20 cellular contexts compared by ENCODE assay signal in the genomic region with DNA sequence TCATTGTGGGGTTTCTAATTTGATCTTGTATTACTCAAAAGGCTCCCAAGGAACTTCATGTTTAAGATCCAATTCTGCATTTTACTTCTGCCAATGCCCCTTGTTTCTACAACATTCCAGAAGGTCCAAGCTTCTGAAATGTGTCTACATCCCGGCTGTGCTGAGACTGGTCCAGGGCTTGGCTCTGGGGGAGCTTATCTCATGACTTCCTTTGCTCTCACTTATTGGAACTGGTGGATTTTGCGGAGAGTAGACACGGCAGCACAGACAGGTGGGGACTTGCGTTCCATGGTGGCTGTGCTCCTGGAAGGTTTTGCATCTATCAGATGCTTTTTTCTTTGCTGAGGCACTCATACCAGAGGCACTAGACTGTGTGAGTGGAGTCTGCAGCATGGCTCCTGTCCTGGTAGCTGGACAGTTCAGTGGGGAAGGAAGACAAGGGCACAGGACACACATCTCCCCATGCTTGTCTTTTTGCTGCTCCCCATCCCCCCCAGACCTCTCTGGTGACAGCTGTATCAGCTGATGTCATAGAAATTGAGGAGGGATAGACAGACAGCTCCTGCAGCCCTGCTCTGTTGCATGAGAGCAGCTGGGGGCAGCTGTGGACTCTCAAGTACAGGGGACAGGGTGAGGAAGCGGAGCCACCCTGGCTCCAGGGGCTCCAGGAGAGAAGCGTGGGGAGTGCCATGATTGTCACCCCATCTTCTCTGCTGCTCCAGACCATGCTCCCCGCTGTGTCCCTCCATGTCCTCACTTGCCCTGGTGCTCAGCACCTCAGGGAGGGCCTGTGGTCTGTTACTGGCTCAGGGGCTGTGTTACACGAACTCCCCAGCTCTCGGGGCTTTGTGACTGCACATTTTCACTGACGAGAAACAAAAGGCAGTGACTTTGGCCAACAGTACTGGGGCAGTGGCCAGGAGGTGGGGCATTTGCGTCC.
"Had no signal": no experiment of that assay in that cellular context is flagged by ENCODE, and none has a peak within 500 bp of the region (broad histone marks: within the 10 kb centered on the region; RNA-seq: fewer than 3 reads in every experiment).

No MANE protein-coding gene starts in this region.

- H3K36me3 Mint-ChIP-seq: activated naive CD8-positive, alpha-beta T cell treated with anti-CD3 and anti-CD28 coated beads, Interleukin-2, amount 10 ng/mL, durations not matched to agents 7 days and 5 days had no signal

- H3K36me3 ChIP-seq: cardiac muscle cell, esophagus squamous epithelium, left lung, prostate gland, suprapubic skin, transverse colon, vagina had no signal

- H3K27ac ChIP-seq: cardiac muscle cell, esophagus squamous epithelium, left lung, prostate gland, skin epidermis, suprapubic skin, transverse colon, vagina had no signal

- H3K4me3 Mint-ChIP-seq: activated CD4-positive, alpha-beta T cell treated with anti-CD3 and anti-CD28 coated beads, Interleukin-2, amount 10 ng/mL, durations not matched to agents 24 days and 14 days; activated CD8-positive, alpha-beta T cell treated with anti-CD3 and anti-CD28 coated beads for 36 hours; activated naive CD8-positive, alpha-beta T cell treated with anti-CD3 and anti-CD28 coated beads, Interleukin-2, amount 10 ng/mL, durations not matched to agents 7 days and 5 days; nephron progenitor cell; stimulated activated naive CD8-positive, alpha-beta T cell treated with anti-CD3 and anti-CD28 coated beads, Interleukin-15, Interleukin-2, amounts not matched to agents 100 ng/mL and 50 ng/mL, for 24 hours; T-helper 1 cell treated with Interleukin-12 subunit alpha and Interleukin-12 subunit beta and Interleukin-4 antibody, amounts not matched to agents 30 μg/mL and 1 μg/mL, for 36 hours had no signal

- H3K4me1 Mint-ChIP-seq: activated CD4-positive, alpha-beta T cell treated with anti-CD3 and anti-CD28 coated beads, Interleukin-2, amount 10 ng/mL, durations not matched to agents 24 days and 14 days; activated naive CD8-positive, alpha-beta T cell treated with anti-CD3 and anti-CD28 coated beads, Interleukin-2, amount 10 ng/mL, durations not matched to agents 7 days and 5 days; nephron progenitor cell had no signal

- H3K27ac Mint-ChIP-seq: activated CD4-positive, alpha-beta T cell treated with anti-CD3 and anti-CD28 coated beads, Interleukin-2, amount 10 ng/mL, durations not matched to agents 24 days and 14 days; activated CD8-positive, alpha-beta T cell treated with anti-CD3 and anti-CD28 coated beads for 36 hours; activated naive CD8-positive, alpha-beta T cell treated with anti-CD3 and anti-CD28 coated beads, Interleukin-2, amount 10 ng/mL, durations not matched to agents 7 days and 5 days; activated T-helper 2 cell treated with anti-CD3 and anti-CD28 coated beads, Interferon-gamma antibody, Interleukin-2, Interleukin-4, amounts not matched to agents 10 μg/mL and 5 μg/mL and 100 μg/mL, durations not matched to agents 14 hours and 24 hours and 36 hours; nephron progenitor cell; stimulated activated naive CD8-positive, alpha-beta T cell treated with anti-CD3 and anti-CD28 coated beads, Interleukin-15, Interleukin-2, amounts not matched to agents 100 ng/mL and 50 ng/mL, for 24 hours; T-helper 1 cell treated with Interleukin-12 subunit alpha and Interleukin-12 subunit beta and Interleukin-4 antibody, amounts not matched to agents 30 μg/mL and 1 μg/mL, for 36 hours had no signal

- H3K27me3 ChIP-seq: cardiac muscle cell, esophagus squamous epithelium, left lung, suprapubic skin, transverse colon, vagina had no signal

- ATAC-seq: activated CD8-positive, alpha-beta T cell treated with anti-CD3 and anti-CD28 coated beads for 36 hours had no signal

- DNase-seq: activated CD4-positive, alpha-beta T cell treated with anti-CD3 and anti-CD28 coated beads, Interleukin-2, amount 10 ng/mL, durations not matched to agents 24 days and 14 days; activated naive CD4-positive, alpha-beta T cell treated with Interleukin-2 at 50 U/mL for 16 hours; activated naive CD8-positive, alpha-beta T cell treated with anti-CD3 and anti-CD28 coated beads, Interleukin-2, amount 10 ng/mL, durations not matched to agents 7 days and 5 days; activated T-cell treated with anti-CD3 and anti-CD28 coated beads, Interleukin-2, amount 50 U/mL, for 1 hour; effector memory CD4-positive, alpha-beta T cell; esophagus squamous epithelium; kidney; occipital lobe had no signal

- H3K4me1 ChIP-seq: esophagus squamous epithelium, left lung, prostate gland, suprapubic skin, transverse colon, vagina had no signal

- H3K27me3 Mint-ChIP-seq: activated CD8-positive, alpha-beta T cell treated with anti-CD3 and anti-CD28 coated beads for 36 hours; stimulated activated naive CD8-positive, alpha-beta T cell treated with anti-CD3 and anti-CD28 coated beads, Interleukin-15, Interleukin-2, amounts not matched to agents 100 ng/mL and 50 ng/mL, for 24 hours had no signal

- H3K9me3 ChIP-seq: esophagus squamous epithelium, left lung, prostate gland, suprapubic skin, transverse colon, vagina had no signal

- H3K9me3 Mint-ChIP-seq: activated CD4-positive, alpha-beta T cell treated with anti-CD3 and anti-CD28 coated beads, Interleukin-2, amount 10 ng/mL, durations not matched to agents 24 days and 14 days; activated CD8-positive, alpha-beta T cell treated with anti-CD3 and anti-CD28 coated beads for 36 hours; activated T-helper 2 cell treated with anti-CD3 and anti-CD28 coated beads, Interferon-gamma antibody, Interleukin-2, Interleukin-4, amounts not matched to agents 10 μg/mL and 5 μg/mL and 100 μg/mL, durations not matched to agents 14 hours and 24 hours and 36 hours; nephron progenitor cell; stimulated activated naive CD8-positive, alpha-beta T cell treated with anti-CD3 and anti-CD28 coated beads, Interleukin-15, Interleukin-2, amounts not matched to agents 100 ng/mL and 50 ng/mL, for 24 hours; T-helper 1 cell treated with Interleukin-12 subunit alpha and Interleukin-12 subunit beta and Interleukin-4 antibody, amounts not matched to agents 30 μg/mL and 1 μg/mL, for 36 hours had no signal

- H3K4me3 ChIP-seq: cardiac muscle cell, esophagus squamous epithelium, left lung, prostate gland, skin epidermis, suprapubic skin, transverse colon, vagina had no signal
